Comparison of ENCODE assay signal across 11 cellular contexts in the genomic region with DNA sequence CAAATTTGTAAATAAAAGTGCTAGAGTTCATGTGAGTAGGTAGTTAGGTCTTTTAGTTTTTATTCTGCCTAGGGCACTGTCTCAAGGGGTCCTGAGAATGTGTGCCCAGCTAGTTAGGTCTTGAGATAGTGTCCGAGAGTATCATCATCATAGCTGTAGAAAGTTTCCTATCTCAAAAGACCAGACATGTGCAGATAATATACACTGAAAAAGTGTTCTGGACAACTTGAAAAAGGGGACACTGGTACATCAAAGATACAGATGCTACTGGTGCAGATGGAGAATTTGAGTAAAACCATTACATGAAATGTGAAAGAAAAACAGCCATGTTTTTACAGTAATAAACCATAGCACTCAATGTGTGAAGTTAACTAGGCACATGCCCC. TPM values are rescaled to one million over a fixed set of nuclear protein-coding genes. Genes with fewer than 3 reads are reported as not detected.
DNase-seq lines count a peak whose midpoint lies in the region; ATAC-seq, FAIRE-seq and TF ChIP-seq lines count a peak whose summit lies in the region.
"Had no signal": no experiment of that assay in that cellular context is flagged by ENCODE, and none has a peak within 500 bp of the region (broad histone marks: within the 10 kb centered on the region; RNA-seq: fewer than 3 reads in every experiment).

No MANE protein-coding gene starts in this region.

- whole genome bisulfite sequencing in GM12878 (ENCODE audit: insufficient coverage, insufficient replicate concordance, low lambda C conversion rate, missing lambda C conversion rate): 0% methylated on average over 1 of the region's 1 CpG
- 69 to 76% methylated on average over 1 of the region's 1 CpG for WGBS in aorta, 2 donors
- 36% methylated on average over 1 of the region's 1 CpG for WGBS in HepG2 (ENCODE audit: low lambda C conversion rate)

- ATAC-seq in GM19328 (IDR thresholded peaks at IDR 0.05; ENCODE audit: unreplicated experiment) (peak; percentile 17), HG03095 (IDR thresholded peaks at IDR 0.05; ENCODE audit: unreplicated experiment) (peak; percentile 28), GM12878 (no peak), HG02840 (IDR thresholded peaks at IDR 0.05; ENCODE audit: low FRiP score, unreplicated experiment) (no peak), aorta (ENCODE audit: low FRiP score) (no peak), HepG2 (no peak)
- ATAC-seq: A549; stimulated activated naive CD8-positive, alpha-beta T cell treated with anti-CD3 and anti-CD28 coated beads, Interleukin-15, amount 100 ng/mL, for 72 hours had no signal

- CTCF ChIA-PET in GM12878 (lab: Yijun Ruan, JAX) (interaction anchor here (0.6 to 2.6 kb wide), 7 partner anchors 9 to 465 kb away, joined by 3 to 10 read pairs (median 4); no protein-coding TSS in a partner anchor), HepG2 (lab: Yijun Ruan, JAX; ENCODE audit: low intra/inter-chr PET ratio, low total read pairs) (no interaction called here)

- TF ChIP-seq EP300 in GM12878 (IDR thresholded peaks at IDR 0.05; ENCODE audit: borderline replicate concordance in 1 of 2, control insufficient read depth in 1 of 2, low read depth in 2 of 2, low read length in 2 of 2): no peak
- TF ChIP-seq EP300 in HepG2 (IDR thresholded peaks at IDR 0.05; ENCODE audit: low read depth in 2 of 2, low read length in 2 of 2): no peak
- TF ChIP-seq EP300 in HepG2 (CRISPR knock-in tag; IDR thresholded peaks at IDR 0.05; ENCODE audit: borderline replicate concordance): no peak

- no peaks in the 10 kb centered on the region for H4K20me1 ChIP-seq in GM12878 (ENCODE audit: control insufficient read depth, insufficient read depth)
- no peaks in the 10 kb centered on the region for H4K20me1 ChIP-seq in HepG2 (ENCODE audit: insufficient read depth, low read length)

- intact Hi-C loops in GM12878 (cut with micrococcal nuclease; ENCODE audit: unreplicated experiment) (loop anchor here (5.0 kb wide), 1 partner anchor 129 kb away; no protein-coding TSS in a partner anchor), aorta (cut with DNase I) (loop anchor here (5.0 to 10.0 kb wide), 4 partner anchors 64 to 146 kb away; a partner anchor contains a TSS), HepG2 (cut with micrococcal nuclease; ENCODE audit: unreplicated experiment) (no loop called here)

- no peak for FAIRE-seq in GM12878 (lab: Jason Lieb, UNC)
- no peak for FAIRE-seq in HepG2 (lab: Jason Lieb, UNC)
- FAIRE-seq: A549 had no signal

- SMC1A ChIA-PET in GM12878 (lab: Charles Lee; ENCODE audit: uncharacterized antibody, unreplicated experiment): interaction anchor here (0.9 to 4.2 kb wide), 5 partner anchors 9 to 75 kb away, joined by 3 to 38 read pairs (median 4); a partner anchor contains a TSS

- H3K4me1 ChIP-seq in ACC112 (ENCODE audit: control insufficient read depth, insufficient read depth, low read length, unreplicated experiment): peaks cover 9% of the 10 kb centered on the region
- peaks cover 24% of the 10 kb centered on the region for H3K4me1 ChIP-seq in GM12878 (ENCODE audit: control insufficient read depth, insufficient read depth, low read length)
- no peaks in the 10 kb centered on the region for H3K4me1 ChIP-seq in aorta (ENCODE audit: control insufficient read depth in 1 of 2, insufficient read depth in 2 of 2, low read length in 2 of 2)
- H3K4me1 ChIP-seq in HepG2 (ENCODE audit: insufficient read depth, low read length): peaks cover 59% of the 10 kb centered on the region

- TF ChIP-seq CTCF in GM12878 (IDR thresholded peaks at IDR 0.05 in 2 of 3, conservative IDR thresholded peaks at IDR 0.05 in 1 of 3; ENCODE audit: control insufficient read depth in 2 of 3, extremely low read depth in 1 of 3, insufficient read depth in 1 of 3, low read depth in 3 of 3, low read length in 3 of 3) (no peak), HepG2 (CRISPR knock-in tag; IDR thresholded peaks at IDR 0.05) (no peak)

- TF ChIP-seq POLR2A in GM12878 (IDR thresholded peaks at IDR 0.05; ENCODE audit: low read depth, low read length) (no peak), HepG2 (IDR thresholded peaks at IDR 0.05; ENCODE audit: insufficient read depth in 1 of 2, low read depth in 2 of 2, low read length in 2 of 2) (no peak)

- RAD21 ChIA-PET in GM12878 (lab: Charles Lee; ENCODE audit: unreplicated experiment): interaction anchor here (1.3 to 1.7 kb wide), 3 partner anchors 71 to 77 kb away, joined by 4 to 9 read pairs (median 4); a partner anchor contains a TSS

- POLR2A ChIA-PET in GM12878 (lab: Charles Lee) (interaction anchor here (0.6 to 3.7 kb wide), 2 partner anchors 77 to 715 kb away, joined by 5 to 35 read pairs; a partner anchor contains a TSS), HepG2 (lab: Yijun Ruan, JAX) (interaction anchor here (1.9 kb wide), 1 partner anchor 20 kb away, joined by 8 read pairs; no protein-coding TSS in a partner anchor)

- H3K79me2 ChIP-seq in ACC112 (ENCODE audit: control insufficient read depth, insufficient read depth, low read length, unreplicated experiment): peaks cover 5% of the 10 kb centered on the region
- H3K79me2 ChIP-seq in GM12878 (ENCODE audit: control insufficient read depth, insufficient read depth, low read length): peaks cover 9% of the 10 kb centered on the region
- peaks cover 18% of the 10 kb centered on the region for H3K79me2 ChIP-seq in HepG2 (ENCODE audit: insufficient read depth, low read length)

- peak overlapping the region; percentile 69 for H3K4me2 ChIP-seq in GM12878 (ENCODE audit: control insufficient read depth, insufficient read depth)
- no peak overlapping the region for H3K4me2 ChIP-seq in HepG2 (ENCODE audit: low read depth, low read length)
- H3K4me2 ChIP-seq: A549 had no signal

- H3K27me3 ChIP-seq in ACC112 (ENCODE audit: insufficient read depth, low read length): no peaks in the 10 kb centered on the region
- H3K27me3 ChIP-seq in GM12878 (replicated peaks in 1 of 2; ENCODE audit: control insufficient read depth in 2 of 2, insufficient read depth in 2 of 2, low read length in 1 of 2): no peaks in the 10 kb centered on the region
- H3K27me3 ChIP-seq in MG63: no peaks in the 10 kb centered on the region
- no peaks in the 10 kb centered on the region for H3K27me3 ChIP-seq in aorta (ENCODE audit: control insufficient read depth in 1 of 2, insufficient read depth in 2 of 2, low read length in 1 of 2)
- peaks cover 1 to 2% of the 10 kb centered on the region in 2 experiments; a peak in 1 of 5 replicates for H3K27me3 ChIP-seq in HepG2 (ENCODE audit: control insufficient read depth in 1 of 2, insufficient read depth in 2 of 2, low read length in 2 of 2)

- 0 out of 3 replicates have a peak, but pooled peaks cover 2% of the 10 kb centered on the region for H3K9me3 ChIP-seq in GM12878 (replicated peaks; ENCODE audit: control insufficient read depth, insufficient read depth, low read length)
- no peaks in the 10 kb centered on the region for H3K9me3 ChIP-seq in MG63
- H3K9me3 ChIP-seq in aorta (ENCODE audit: control insufficient read depth, low read length): no peaks in the 10 kb centered on the region
- no peaks in the 10 kb centered on the region for H3K9me3 ChIP-seq in HepG2 (ENCODE audit: low read length)
- H3K9me3 ChIP-seq: A549 had no signal

- no peak overlapping the region for H3K27ac ChIP-seq in ACC112 (ENCODE audit: low read depth, low read length)
- H3K27ac ChIP-seq in GM12878 (ENCODE audit: control insufficient read depth, insufficient read depth): peak overlapping the region; percentile 96
- no peak overlapping the region for H3K27ac ChIP-seq in aorta (ENCODE audit: low read depth in 1 of 2, low read length in 2 of 2)
- H3K27ac ChIP-seq in HepG2 (ENCODE audit: extremely low read length, insufficient read depth, low read length): no peak overlapping the region
- H3K27ac ChIP-seq: A549 had no signal

- H3K9ac ChIP-seq in GM12878 (ENCODE audit: control insufficient read depth, insufficient read depth, low read length) (peak overlapping the region; percentile 65), HepG2 (ENCODE audit: insufficient read depth, low read depth, low read length) (no peak overlapping the region)

- H2AFZ ChIP-seq in ACC112 (ENCODE audit: low read length, unreplicated experiment) (peak overlapping the region; percentile 65), GM12878 (ENCODE audit: control insufficient read depth, low read depth, low read length) (peak overlapping the region; percentile 79), HepG2 (ENCODE audit: low read length) (no peak overlapping the region)

- peaks cover under 1% of the 10 kb centered on the region; the same call in 1 of the 2 replicates for H3K36me3 ChIP-seq in ACC112 (ENCODE audit: insufficient read depth, low read length)
- no peaks in the 10 kb centered on the region for H3K36me3 ChIP-seq in GM12878 (ENCODE audit: control insufficient read depth in 2 of 2, insufficient read depth in 2 of 2, low read length in 1 of 2)
- H3K36me3 ChIP-seq in MG63: no peaks in the 10 kb centered on the region
- no peaks in the 10 kb centered on the region for H3K36me3 ChIP-seq in aorta (ENCODE audit: control insufficient read depth in 1 of 2, insufficient read depth in 2 of 2, low read length in 1 of 2)
- 0 out of 5 replicates have a peak, but pooled peaks cover under 1 to 2% of the 10 kb centered on the region in 2 experiments for H3K36me3 ChIP-seq in HepG2 (replicated peaks in 1 of 2; ENCODE audit: control insufficient read depth in 1 of 2, insufficient read depth in 2 of 2, low read length in 2 of 2)

- DNase-seq in GM12878 (ENCODE audit: low read depth, low spot score) (no peak), MG63 (no peak), aorta (no peak), HepG2 (ENCODE audit: low spot score) (no peak)
- DNase-seq: stimulated activated CD4-positive, alpha-beta T cell treated with anti-CD3 and anti-CD28 coated beads, Interleukin-4, amount 100 ng/mL, for 1 hour; stimulated activated naive CD8-positive, alpha-beta T cell treated with anti-CD3 and anti-CD28 coated beads, Interleukin-15, amount 100 ng/mL, for 72 hours had no signal

- H3K4me3 ChIP-seq in ACC112 (ENCODE audit: low read depth, low read length): no peak overlapping the region
- H3K4me3 ChIP-seq in GM12878: peak overlapping the region; percentile 35; the same call in 1 of the 2 replicates
- no peak overlapping the region for H3K4me3 ChIP-seq in MG63
- no peak overlapping the region for H3K4me3 ChIP-seq in aorta (ENCODE audit: low read length in 2 of 2)
- H3K4me3 ChIP-seq in HepG2 (replicated peaks in 1 of 3; ENCODE audit: insufficient read depth in 1 of 3, low read depth in 2 of 3, low read length in 3 of 3): no peak overlapping the region
- H3K4me3 ChIP-seq: A549 had no signal

- in situ Hi-C loops in GM12878 (cut with MboI): no loop called here
- in situ Hi-C loops in HepG2 (cut with HindIII; ENCODE audit: extremely low pct_ligation_motif_present, low pct_unique_long_range_greater_than_20kb): loop anchor here (5.0 kb wide), 1 partner anchor 74 kb away; no protein-coding TSS in a partner anchor

- BruUV-seq in GM12878 (replicated peaks; lab: Mats Ljungman, UMichigan): no TSS peak
- no TSS peak for BruUV-seq in HepG2 (replicated peaks; lab: Mats Ljungman, UMichigan)

- no peak for TF ChIP-seq RAD21 in GM12878 (IDR thresholded peaks at IDR 0.05; ENCODE audit: insufficient read depth, low read depth, low read length)
- TF ChIP-seq RAD21 in HepG2 (CRISPR knock-in tag; IDR thresholded peaks at IDR 0.05): no peak

RNA-seq across cellular contexts. Expression of a gene that starts 1.8 kb away (rescaled TPM):
- total RNA-seq in GM12878 (2013; cell fraction: nucleolus; rRNA removed): 72.2 and 72.3 TPM in 2 replicates
- total RNA-seq in GM12878 (2014; rRNA removed) (13.2 and 15.1 TPM in 2 replicates), GM12878 (2014; rRNA removed; fragmentation: Illumina TruSeq; extraction: Trizol) (12.9 and 13.7 TPM in 2 replicates), GM12878 (2021) (9.7 and 10.5 TPM in 2 replicates), aorta (10 to 100 TPM in 1 of 2 donors, 1 to 10 TPM in 1; 8.3 to 13.5 TPM), HepG2 (2016; rRNA removed; fragmentation: Illumina TruSeq; extraction: Trizol) (15.0 and 16.9 TPM in 2 replicates)
- 3.4 TPM for polyA plus RNA-seq in GM12878 (2011; ENCODE audit: low read depth)
- polyA plus RNA-seq in GM12878 (2011; rRNA removed) (15.6 and 22.0 TPM in 2 replicates), GM12878 (2014; fragmentation: Illumina TruSeq; extraction: Trizol) (12.4 and 14.3 TPM in 2 replicates), GM12878 (2014; fragmentation: Nextera tagmentation; extraction: Ambion mirVana) (1 to 10 TPM; 3.2 to 4.5 TPM), GM12878 (2014; rRNA removed) (9.6 and 11.7 TPM in 2 replicates), GM12878 (2016; fragmentation: Nextera tagmentation; extraction: Ambion mirVana) (10 to 100 TPM; 13.5 to 17.7 TPM), aorta (1 to 10 TPM; 2.4 to 5.3 TPM), HepG2 (2011; rRNA removed) (10.4 and 13.2 TPM in 2 replicates)
- polyA plus RNA-seq in GM12878 (2011; cell fraction: cytosol; rRNA removed): 6.3 and 8.0 TPM in 2 replicates
- polyA plus RNA-seq in GM12878 (2011; cell fraction: nucleus; rRNA removed): 16.2 and 18.7 TPM in 2 replicates
- 4.2 and 5.9 TPM in 2 replicates for polyA plus RNA-seq in GM12878 (2012)
- polyA minus RNA-seq in GM12878 (2011; rRNA and poly(A)+ RNA removed): 14.7 and 15.2 TPM in 2 replicates
- polyA minus RNA-seq in GM12878 (2011; cell fraction: cytosol; rRNA and poly(A)+ RNA removed): 7.2 and 8.8 TPM in 2 replicates
- 20.2 and 27.7 TPM in 2 replicates for polyA minus RNA-seq in GM12878 (2011; cell fraction: nucleus; rRNA and poly(A)+ RNA removed)
- total RNA-seq in MG63 (2014; rRNA removed; shearing (Covaris generic); ENCODE audit: low replicate concordance): 6.7 and 10.9 TPM in 2 replicates
- 12.1 and 12.6 TPM in 2 replicates for total RNA-seq in HepG2 (2016; cell fraction: cytosol; rRNA removed; fragmentation: Illumina TruSeq; extraction: Trizol; ENCODE audit: low read depth)
- 14.8 and 16.4 TPM in 2 replicates for total RNA-seq in HepG2 (2016; cell fraction: insoluble cytoplasmic fraction; rRNA removed; fragmentation: Illumina TruSeq; extraction: Trizol)
- 6.9 and 9.6 TPM in 2 replicates for total RNA-seq in HepG2 (2016; cell fraction: membrane; rRNA removed; fragmentation: Illumina TruSeq; extraction: Trizol)
- total RNA-seq in HepG2 (2016; cell fraction: nucleus; rRNA removed; fragmentation: Illumina TruSeq; extraction: Trizol): 17.4 and 19.8 TPM in 2 replicates
- polyA plus RNA-seq in HepG2 (2011; cell fraction: cytosol; rRNA removed): 6.0 and 7.9 TPM in 2 replicates
- polyA plus RNA-seq in HepG2 (2011; cell fraction: nucleus; rRNA removed): 7.9 and 11.6 TPM in 2 replicates
- 6.0 and 7.5 TPM in 2 replicates for polyA plus RNA-seq in HepG2 (2012)
- 0.93 and 1.2 TPM in 2 replicates for polyA plus RNA-seq in HepG2 (2016; cell fraction: cytosol; fragmentation: Illumina TruSeq; extraction: Trizol; ENCODE audit: low read depth)
- 13.4 and 14.0 TPM in 2 replicates for polyA plus RNA-seq in HepG2 (2016; cell fraction: insoluble cytoplasmic fraction; fragmentation: Illumina TruSeq; extraction: Trizol; ENCODE audit: low read depth)
- 2.5 and 2.6 TPM in 2 replicates for polyA plus RNA-seq in HepG2 (2016; cell fraction: membrane; fragmentation: Illumina TruSeq; extraction: Trizol; ENCODE audit: low read depth)
- polyA plus RNA-seq in HepG2 (2016; cell fraction: nucleus; fragmentation: Illumina TruSeq; extraction: Trizol; ENCODE audit: insufficient read depth, low read depth): 18.4 and 20.1 TPM in 2 replicates
- polyA minus RNA-seq in HepG2 (2011; rRNA and poly(A)+ RNA removed; ENCODE audit: low replicate concordance): 8.2 and 9.8 TPM in 2 replicates
- polyA minus RNA-seq in HepG2 (2011; cell fraction: cytosol; rRNA and poly(A)+ RNA removed): 6.8 and 9.1 TPM in 2 replicates
- polyA minus RNA-seq in HepG2 (2011; cell fraction: nucleus; rRNA and poly(A)+ RNA removed): 54.5 and 56.7 TPM in 2 replicates

Comparison
In these comparisons a context has a peak if more than half of its experiments do, and no peak if none do; other contexts are left out.
1. ATAC-seq: peak in GM19328 (single experiment) and HG03095 (single experiment); none in GM12878 (single experiment), HG02840 (single experiment), aorta (single experiment) and HepG2 (single experiment).